1 cellular context compared by ENCODE assay signal in genomic region chr2:27496357-27497287, GRCh38.
TF ChIP-seq lines count a peak whose summit lies in the region.

TSS of gene GCKR (plus strand) at chr2:27496839. CDS start at chr2:27496905, 66 bp downstream.

TF ChIP-seq in HepG2, 621 proteins besides CTCF, POLR2A, EP300 and RAD21 (continued from another document):
- peak; percentile 82 for TF ChIP-seq RARA (CRISPR knock-in tag; IDR thresholded peaks at IDR 0.05)
- no peak for TF ChIP-seq ZNF784 (CRISPR knock-in tag; IDR thresholded peaks at IDR 0.05; ENCODE audit: borderline replicate concordance)
- TF ChIP-seq KLF6 (CRISPR knock-in tag; IDR thresholded peaks at IDR 0.05): peak; percentile 94
- no peak for TF ChIP-seq ZFP62 (CRISPR knock-in tag; IDR thresholded peaks at IDR 0.05)
- TF ChIP-seq ZNF597 (CRISPR knock-in tag; IDR thresholded peaks at IDR 0.05): no peak
- peak; percentile 82 for TF ChIP-seq MYC (CRISPR knock-in tag; IDR thresholded peaks at IDR 0.05; ENCODE audit: borderline replicate concordance)
- TF ChIP-seq RFXANK (CRISPR knock-in tag; IDR thresholded peaks at IDR 0.05): peak; percentile 86; the same call in 1 of the 2 replicates
- TF ChIP-seq ZFP36L2 (CRISPR knock-in tag; IDR thresholded peaks at IDR 0.05): no peak
- peak; percentile 94 for TF ChIP-seq ZNF772 (CRISPR knock-in tag; IDR thresholded peaks at IDR 0.05)
- no peak for TF ChIP-seq HNRNPLL (IDR thresholded peaks at IDR 0.05; ENCODE audit: low read depth, low read length, poor library complexity, severe bottlenecking)
- TF ChIP-seq CBX1 (IDR thresholded peaks at IDR 0.05; ENCODE audit: low read depth): peak; percentile 16
- 0 out of 2 replicates have a peak, but pooled peaks have one; percentile 29 for TF ChIP-seq ARID3A (IDR thresholded peaks at IDR 0.05; ENCODE audit: low read depth, low read length)
- 0 out of 2 replicates have a peak, but pooled peaks have one; percentile 82 for TF ChIP-seq ZNF674 (CRISPR knock-in tag; IDR thresholded peaks at IDR 0.05; ENCODE audit: low read depth)
- peak; percentile 93 for TF ChIP-seq PITX1 (CRISPR knock-in tag; IDR thresholded peaks at IDR 0.05)
- TF ChIP-seq PAXIP1 (CRISPR knock-in tag; conservative IDR thresholded peaks at IDR 0.05): peak; percentile 91
- no peak for TF ChIP-seq MTA3 (CRISPR knock-in tag; IDR thresholded peaks at IDR 0.05)
- peak; percentile 63; the same call in 1 of the 2 replicates for TF ChIP-seq ZSCAN5A (CRISPR knock-in tag; IDR thresholded peaks at IDR 0.05; ENCODE audit: borderline replicate concordance)
- TF ChIP-seq ZNF556 (CRISPR knock-in tag; IDR thresholded peaks at IDR 0.05; ENCODE audit: borderline replicate concordance): no peak; the same call in 1 of the 2 replicates
- no peak for TF ChIP-seq ZNF891 (CRISPR knock-in tag; IDR thresholded peaks at IDR 0.05)
- peak; percentile 74; the same call in 1 of the 2 replicates for TF ChIP-seq ZFP90 (CRISPR knock-in tag; IDR thresholded peaks at IDR 0.05; ENCODE audit: borderline replicate concordance)
- no peak for TF ChIP-seq ZNF75D (CRISPR knock-in tag; IDR thresholded peaks at IDR 0.05; ENCODE audit: borderline replicate concordance)
- TF ChIP-seq MED8 (CRISPR knock-in tag; IDR thresholded peaks at IDR 0.05; ENCODE audit: insufficient replicate concordance): no peak
- no peak for TF ChIP-seq ZNF569 (CRISPR knock-in tag; IDR thresholded peaks at IDR 0.05; ENCODE audit: borderline replicate concordance)
- TF ChIP-seq SMARCC2 (IDR thresholded peaks at IDR 0.05): no peak
- no peak for TF ChIP-seq TP53 (CRISPR knock-in tag; conservative IDR thresholded peaks at IDR 0.05)
- TF ChIP-seq PHF20 (CRISPR knock-in tag; IDR thresholded peaks at IDR 0.05): peak; percentile 67; the same call in 1 of the 2 replicates
- TF ChIP-seq HMGXB4 (CRISPR knock-in tag; IDR thresholded peaks at IDR 0.05; ENCODE audit: borderline replicate concordance in 1 of 2, low read depth in 1 of 2): peak; percentile 42 to 87; a peak in 3 of 4 replicates
- no peak for TF ChIP-seq ZNF740 (CRISPR knock-in tag; IDR thresholded peaks at IDR 0.05)
- no peak for TF ChIP-seq FOSL1 (CRISPR knock-in tag; IDR thresholded peaks at IDR 0.05; ENCODE audit: borderline replicate concordance)
- TF ChIP-seq SSRP1 (CRISPR knock-in tag; IDR thresholded peaks at IDR 0.05): 0 out of 2 replicates have a peak, but pooled peaks have one; percentile 24
- peak; percentile 93 for TF ChIP-seq UBTF (CRISPR knock-in tag; IDR thresholded peaks at IDR 0.05)
- TF ChIP-seq FIP1L1 (IDR thresholded peaks at IDR 0.05; ENCODE audit: borderline replicate concordance, insufficient read depth, low read depth, low read length): 0 out of 2 replicates have a peak, but pooled peaks have one; percentile 43
- TF ChIP-seq HMGA1 (CRISPR knock-in tag; conservative IDR thresholded peaks at IDR 0.05): no peak
- peak; percentile 70 for TF ChIP-seq XRCC5 (optimal IDR thresholded peaks at IDR 0.05; ENCODE audit: low read length)
- TF ChIP-seq TARDBP (CRISPR knock-in tag; IDR thresholded peaks at IDR 0.05): peak; percentile 88
- TF ChIP-seq DPF2 (CRISPR knock-in tag; IDR thresholded peaks at IDR 0.05; ENCODE audit: borderline replicate concordance, low read depth): peak; percentile 45; the same call in 1 of the 2 replicates
- 0 out of 2 replicates have a peak, but pooled peaks have one; percentile 39 for TF ChIP-seq BRF2 (CRISPR knock-in tag; IDR thresholded peaks at IDR 0.05)
- TF ChIP-seq SMAD9 (CRISPR knock-in tag; IDR thresholded peaks at IDR 0.05): 0 out of 2 replicates have a peak, but pooled peaks have one; percentile 80
- no peak; the same call in 1 of the 2 replicates for TF ChIP-seq WIZ (CRISPR knock-in tag; IDR thresholded peaks at IDR 0.05)
- peak; percentile 92 for TF ChIP-seq ZNF607 (CRISPR knock-in tag; IDR thresholded peaks at IDR 0.05; ENCODE audit: borderline replicate concordance)
- peak; percentile 90 for TF ChIP-seq IRF9 (CRISPR knock-in tag; IDR thresholded peaks at IDR 0.05; ENCODE audit: borderline replicate concordance)
- TF ChIP-seq SAP130 (CRISPR knock-in tag; IDR thresholded peaks at IDR 0.05; ENCODE audit: low read depth): peak; percentile 90; the same call in 1 of the 2 replicates
- TF ChIP-seq HHEX (CRISPR knock-in tag; IDR thresholded peaks at IDR 0.05): no peak
- no peak; the same call in 1 of the 2 replicates for TF ChIP-seq ZNF558 (CRISPR knock-in tag; IDR thresholded peaks at IDR 0.05; ENCODE audit: borderline replicate concordance)
